In genomic region chr9:137118092-137118603, GRCh38 we compare ENCODE assay signal across 6 cellular contexts. TPM values are rescaled to one million over a fixed set of nuclear protein-coding genes. Genes with fewer than 3 reads are reported as not detected.
"Had no signal": no experiment of that assay in that cellular context is flagged by ENCODE, and none has a peak within 500 bp of the region (broad histone marks: within the 10 kb centered on the region; RNA-seq: fewer than 3 reads in every experiment).

No MANE protein-coding gene starts in this region.

RNA-seq across cellular contexts. Expression of gene GRIN1, which starts 20.8 kb away (rescaled TPM):
- total RNA-seq: gastrocnemius medialis; glomerular endothelial cell; left lobe of liver; naive thymus-derived CD8-positive, alpha-beta T cell; osteocyte; uterus had no signal
- polyA plus RNA-seq: naive thymus-derived CD8-positive, alpha-beta T cell had no signal
